In the genomic region with DNA sequence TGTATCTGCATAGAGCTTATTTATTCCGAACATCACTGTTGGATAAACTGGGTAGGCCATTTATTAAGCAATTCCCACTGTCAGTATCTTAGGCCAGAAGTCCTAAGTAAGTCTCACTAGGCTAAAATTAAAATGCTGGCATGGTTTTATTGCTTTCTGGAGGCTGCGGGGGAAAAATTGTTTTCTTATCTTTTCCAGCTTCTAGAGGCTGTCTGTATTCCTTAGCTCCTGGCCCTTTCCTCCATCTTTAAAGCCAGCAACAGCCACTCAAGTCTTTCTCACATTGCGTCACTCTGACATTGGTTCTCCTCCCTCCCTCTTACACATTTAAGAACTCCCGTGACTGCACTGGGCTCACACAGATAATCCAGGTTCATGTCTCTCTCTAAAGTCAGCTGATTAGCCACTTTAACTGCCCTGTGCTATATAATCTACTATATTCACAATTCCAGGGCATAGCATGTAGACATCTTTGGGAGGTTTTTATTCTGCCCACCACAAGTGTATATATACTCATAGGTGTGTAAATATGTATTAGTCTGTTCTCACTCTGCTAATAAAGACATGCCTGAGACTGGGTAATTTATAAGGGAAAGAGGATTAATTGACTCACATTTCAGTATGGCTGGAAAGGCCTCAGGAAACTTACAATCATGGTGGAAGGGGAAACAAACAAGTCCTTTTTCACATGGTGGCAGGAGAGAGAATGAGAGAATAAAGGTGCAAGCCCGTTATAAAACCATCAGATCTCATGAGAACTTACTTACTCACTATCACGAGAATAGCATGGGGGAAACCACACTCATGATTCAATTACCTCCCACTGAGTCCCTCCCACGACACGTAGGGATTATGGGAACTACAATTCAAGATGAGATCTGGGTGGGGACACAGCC, we compare ENCODE assay signal across 20 cellular contexts.
DNase-seq lines count a peak whose midpoint lies in the region; ATAC-seq, FAIRE-seq and TF ChIP-seq lines count a peak whose summit lies in the region.
"Had no signal": no experiment of that assay in that cellular context is flagged by ENCODE, and none has a peak within 500 bp of the region (broad histone marks: within the 10 kb centered on the region; RNA-seq: fewer than 3 reads in every experiment).

No MANE protein-coding gene starts in this region.

- DNase-seq in H54 (ENCODE audit: insufficient read length, low spot score) (no peak), brain microvascular endothelial cell (peak; percentile 63), Right ventricle myocardium superior (no peak), osteoblast (ENCODE audit: insufficient read length, low spot score, missing footprints) (no peak), NCI-H187 (lab: John Stamatoyannopoulos, UW) (no peak)
- DNase-seq: activated CD4-positive, alpha-beta T cell treated with anti-CD3 and anti-CD28 coated beads for 48 hours; activated gamma-delta T cell; adrenal gland; C1 segment of cervical spinal cord; cerebellar nuclear complex; DMS153; left colon; NCI-H1436 treated with DMSO at 0.1 percent for 48 hours; occipital lobe; small intestine; stimulated activated CD8-positive, alpha-beta memory T cell treated with anti-CD3 and anti-CD28 coated beads, Interleukin-4, amount 100 ng/mL, for 48 hours had no signal

- TF ChIP-seq CTCF in brain microvascular endothelial cell (IDR thresholded peaks at IDR 0.05; ENCODE audit: low read depth, low read length, missing control alignments) = no peak
- no peak for TF ChIP-seq CTCF in osteoblast (IDR thresholded peaks at IDR 0.05; ENCODE audit: extremely low read depth, low read depth, low read length)

- intact Hi-C loops in Right ventricle myocardium superior (cut with DNase I) = loop anchor here (10.0 kb wide), 2 partner anchors 105 to 285 kb away; a partner anchor contains a TSS

- ATAC-seq in Right ventricle myocardium superior (ENCODE audit: poor library complexity) (peak; percentile 92), GM18861 (IDR thresholded peaks at IDR 0.05; ENCODE audit: unreplicated experiment) (no peak), GM21423 (IDR thresholded peaks at IDR 0.05; ENCODE audit: unreplicated experiment) (no peak), GM21390 (IDR thresholded peaks at IDR 0.05; ENCODE audit: unreplicated experiment) (no peak)
- ATAC-seq: left colon, Panc1 had no signal

- H3K79me2 ChIP-seq in osteoblast (ENCODE audit: insufficient read depth, low read length) = no peaks in the 10 kb centered on the region

- FAIRE-seq in H54 (lab: Jason Lieb, UNC) = peak; percentile 15
- FAIRE-seq: small intestine had no signal

- TF ChIP-seq POLR2A in H54 (IDR thresholded peaks at IDR 0.05; ENCODE audit: low read depth, low read length) = no peak

- peaks cover 22% of the 10 kb centered on the region for H3K4me1 ChIP-seq in osteoblast (ENCODE audit: insufficient read depth, low read length)
- H3K4me1 ChIP-seq: adrenal gland had no signal

- H3K4me3 ChIP-seq in brain microvascular endothelial cell (ENCODE audit: low read depth, low read length) (no peak overlapping the region), osteoblast (ENCODE audit: insufficient read depth, low read length) (no peak overlapping the region)
- H3K4me3 ChIP-seq: adrenal gland had no signal

- H3K27ac ChIP-seq in brain microvascular endothelial cell (peak overlapping the region; percentile 50), osteoblast (ENCODE audit: low read depth, low read length) (no peak overlapping the region)
- H3K27ac ChIP-seq: adrenal gland had no signal

- H2AFZ ChIP-seq in osteoblast (ENCODE audit: low read length) = peak overlapping the region; percentile 18

- H3K36me3 ChIP-seq in brain microvascular endothelial cell (replicated peaks) = no peaks in the 10 kb centered on the region
- H3K36me3 ChIP-seq in osteoblast (ENCODE audit: insufficient read depth, low read length) = no peaks in the 10 kb centered on the region
- H3K36me3 ChIP-seq: adrenal gland had no signal

- H3K4me2 ChIP-seq in osteoblast (ENCODE audit: insufficient read depth, low read length) = no peak overlapping the region

- H3K27me3 ChIP-seq in brain microvascular endothelial cell (replicated peaks) (no peaks in the 10 kb centered on the region), osteoblast (ENCODE audit: insufficient read depth, low read length) (no peaks in the 10 kb centered on the region)
- H3K27me3 ChIP-seq: adrenal gland had no signal

- no peaks in the 10 kb centered on the region for H4K20me1 ChIP-seq in osteoblast (ENCODE audit: insufficient read depth, low read length)

- no peaks in the 10 kb centered on the region for H3K9me3 ChIP-seq in osteoblast (ENCODE audit: low read depth, low read length)
- H3K9me3 ChIP-seq: adrenal gland had no signal

- in situ Hi-C loops in brain microvascular endothelial cell (cut with HindIII; ENCODE audit: low pct_ligation_motif_present, low sequenced_read_pairs) = no loop called here
